ENCODE assay signal across 14 cellular contexts in genomic region chr15:58726867-58727266, GRCh38.
"Had no signal": no experiment of that assay in that cellular context is flagged by ENCODE, and none has a peak within 500 bp of the region (broad histone marks: within the 10 kb centered on the region; RNA-seq: fewer than 3 reads in every experiment).

No MANE protein-coding gene starts in this region.

- DNase-seq: activated CD8-positive, alpha-beta memory T cell treated with anti-CD3 and anti-CD28 coated beads, Interleukin-2, amount 50 U/mL, for 4 hours; activated CD8-positive, alpha-beta T cell treated with anti-CD3 and anti-CD28 coated beads for 36 hours; activated naive CD4-positive, alpha-beta T cell treated with Interleukin-2 at 50 U/mL for 16 hours; activated naive CD8-positive, alpha-beta T cell treated with anti-CD3 and anti-CD28 coated beads, Interleukin-2, amount 50 U/mL, for 24 hours; dorsolateral prefrontal cortex; hippocampal formation; kidney glomerular epithelial cell; sigmoid colon; thyroid gland had no signal

- H3K36me3 ChIP-seq: sigmoid colon, thyroid gland, vagina had no signal

- H3K27me3 Mint-ChIP-seq: activated CD8-positive, alpha-beta T cell treated with anti-CD3 and anti-CD28 coated beads for 36 hours; activated naive CD8-positive, alpha-beta T cell treated with anti-CD3 and anti-CD28 coated beads, Interleukin-2, amount 50 U/mL, for 24 hours had no signal

- H3K4me3 Mint-ChIP-seq: activated CD8-positive, alpha-beta T cell treated with anti-CD3 and anti-CD28 coated beads for 36 hours; activated naive CD8-positive, alpha-beta T cell treated with anti-CD3 and anti-CD28 coated beads, Interleukin-2, amount 50 U/mL, for 24 hours; neural crest cell had no signal

- H3K9me3 Mint-ChIP-seq: activated CD8-positive, alpha-beta T cell treated with anti-CD3 and anti-CD28 coated beads for 36 hours; activated naive CD8-positive, alpha-beta T cell treated with anti-CD3 and anti-CD28 coated beads, Interleukin-2, amount 50 U/mL, for 24 hours; neural crest cell had no signal

- FAIRE-seq: astrocyte, endometrium had no signal

- H3K4me3 ChIP-seq: dorsolateral prefrontal cortex, sigmoid colon, thyroid gland, vagina had no signal

- H3K27ac Mint-ChIP-seq: activated CD8-positive, alpha-beta T cell treated with anti-CD3 and anti-CD28 coated beads for 36 hours had no signal

- ATAC-seq: activated CD8-positive, alpha-beta T cell treated with anti-CD3 and anti-CD28 coated beads for 36 hours; activated naive CD8-positive, alpha-beta T cell treated with anti-CD3 and anti-CD28 coated beads, Interleukin-2, amount 50 U/mL, for 24 hours; esophagus mucosa had no signal

- H3K27ac ChIP-seq: dorsolateral prefrontal cortex, sigmoid colon, thyroid gland, vagina had no signal

- H3K27me3 ChIP-seq: dorsolateral prefrontal cortex, sigmoid colon, thyroid gland, vagina had no signal

- H3K9me3 ChIP-seq: sigmoid colon, thyroid gland, vagina had no signal
